In genomic region chr6:109373762-109374161, GRCh38 we compare ENCODE assay signal across 8 cellular contexts. TPM values are rescaled to one million over a fixed set of nuclear protein-coding genes. Genes with fewer than 3 reads are reported as not detected.
DNase-seq lines count a peak whose midpoint lies in the region; ATAC-seq and FAIRE-seq lines count a peak whose summit lies in the region.

No MANE protein-coding gene starts in this region.

- H3K27me3 ChIP-seq in mesenchymal stem cell (ENCODE audit: control insufficient read depth in 1 of 2, insufficient read depth in 1 of 2, low read length in 2 of 2): no peaks in the 10 kb centered on the region

- no peak for FAIRE-seq in urothelium cell line (lab: Jason Lieb, UNC)

- no peak overlapping the region for H3K14ac ChIP-seq in mesenchymal stem cell (ENCODE audit: low read length in 2 of 2)

- H3K79me1 ChIP-seq in mesenchymal stem cell (replicated peaks; ENCODE audit: low read length, poor library complexity, severe bottlenecking): peaks cover 4% of the 10 kb centered on the region

- intact Hi-C loops in posterior cingulate gyrus (cut with DNase I): no loop called here

- H2BK12ac ChIP-seq in mesenchymal stem cell (ENCODE audit: low read length in 2 of 2): no peak overlapping the region

- H3K9ac ChIP-seq in mesenchymal stem cell (ENCODE audit: low read length): peak overlapping the region; percentile 33

- no peaks in the 10 kb centered on the region for H3K9me3 ChIP-seq in mesenchymal stem cell (ENCODE audit: control insufficient read depth, low read length)

- no peak overlapping the region for H2BK120ac ChIP-seq in mesenchymal stem cell (ENCODE audit: low read depth, low read length)

- no peak overlapping the region for H3K27ac ChIP-seq in mesenchymal stem cell (ENCODE audit: low read length, poor library complexity, severe bottlenecking)

- DNase-seq in mesenchymal stem cell: no peak
- DNase-seq in C1 segment of cervical spinal cord (lab: John Stamatoyannopoulos, UW): no peak
- no peak for DNase-seq in posterior cingulate gyrus
- no peak for DNase-seq in urothelium cell line (ENCODE audit: low spot score)
- no peak for DNase-seq in T1000 (lab: John Stamatoyannopoulos, UW)

- peak overlapping the region in 3 of 4 donors; percentile 4 to 82 (median 69) for H3K4me3 Mint-ChIP-seq in IgD-negative memory B cell

- no peak overlapping the region for H3K23ac ChIP-seq in mesenchymal stem cell (ENCODE audit: low read length in 2 of 2)

- no peak overlapping the region for H3K4ac ChIP-seq in mesenchymal stem cell (ENCODE audit: low read depth in 1 of 2, low read length in 2 of 2)

- H4K91ac ChIP-seq in mesenchymal stem cell (ENCODE audit: low read length): no peak overlapping the region

- H3K4me3 ChIP-seq in mesenchymal stem cell (ENCODE audit: insufficient read depth in 1 of 2, low read depth in 1 of 2, low read length in 2 of 2): no peak overlapping the region

- H2BK15ac ChIP-seq in mesenchymal stem cell (ENCODE audit: low read depth, poor library complexity, severe bottlenecking): no peak overlapping the region

- H3K9me3 Mint-ChIP-seq in IgD-negative memory B cell: no peaks in the 10 kb centered on the region

- H2AFZ ChIP-seq in mesenchymal stem cell (ENCODE audit: low read depth, low read length): no peak overlapping the region

- H3K4me1 Mint-ChIP-seq in IgD-negative memory B cell: peaks cover 38 to 54% (median 44%) of the 10 kb centered on the region in 3 donors

- H3K36me3 Mint-ChIP-seq in IgD-negative memory B cell: peaks cover 6% of the 10 kb centered on the region

- H4K8ac ChIP-seq in mesenchymal stem cell (ENCODE audit: low read length): no peak overlapping the region

- peaks cover 9 to 100% of the 10 kb centered on the region in 2 experiments for H3K36me3 ChIP-seq in mesenchymal stem cell (ENCODE audit: control insufficient read depth in 1 of 2, insufficient read depth in 2 of 2, low read depth in 1 of 2, low read length in 2 of 2)

- H3K4me2 ChIP-seq in mesenchymal stem cell (ENCODE audit: low read length, poor library complexity, severe bottlenecking): no peak overlapping the region

- no peak overlapping the region for H2AK5ac ChIP-seq in mesenchymal stem cell (ENCODE audit: low read length, severe bottlenecking)

- WGBS in mesenchymal stem cell: 99% methylated on average over 4 of the region's 4 CpGs

- H3K4me1 ChIP-seq in mesenchymal stem cell (ENCODE audit: control insufficient read depth, insufficient read depth, low read depth, low read length): no peaks in the 10 kb centered on the region

- H3K27me3 Mint-ChIP-seq in IgD-negative memory B cell: no peaks in the 10 kb centered on the region

- no peak overlapping the region for H2BK5ac ChIP-seq in mesenchymal stem cell (ENCODE audit: low read depth, low read length, poor library complexity, severe bottlenecking)

- ATAC-seq in GM18498 (IDR thresholded peaks at IDR 0.05; ENCODE audit: unreplicated experiment) (peak; percentile 93), GM21515 (IDR thresholded peaks at IDR 0.05; ENCODE audit: unreplicated experiment) (peak; percentile 90)

- H3K18ac ChIP-seq in mesenchymal stem cell (ENCODE audit: low read depth in 1 of 2, low read length in 2 of 2): no peak overlapping the region

- H3K27ac Mint-ChIP-seq in IgD-negative memory B cell: peak overlapping the region in 2 of 3 donors; percentile 28 to 85

RNA-seq across cellular contexts. Expression of gene CD164, which starts 8.5 kb away (rescaled TPM):
- polyA plus RNA-seq in IgD-negative memory B cell: 215 TPM
- polyA plus RNA-seq in mesenchymal stem cell (2013, experiment 1 of 2): 364 TPM
- polyA plus RNA-seq in mesenchymal stem cell (2013, experiment 2 of 2): 391 TPM
